8 cellular contexts compared by ENCODE assay signal in the genomic region with DNA sequence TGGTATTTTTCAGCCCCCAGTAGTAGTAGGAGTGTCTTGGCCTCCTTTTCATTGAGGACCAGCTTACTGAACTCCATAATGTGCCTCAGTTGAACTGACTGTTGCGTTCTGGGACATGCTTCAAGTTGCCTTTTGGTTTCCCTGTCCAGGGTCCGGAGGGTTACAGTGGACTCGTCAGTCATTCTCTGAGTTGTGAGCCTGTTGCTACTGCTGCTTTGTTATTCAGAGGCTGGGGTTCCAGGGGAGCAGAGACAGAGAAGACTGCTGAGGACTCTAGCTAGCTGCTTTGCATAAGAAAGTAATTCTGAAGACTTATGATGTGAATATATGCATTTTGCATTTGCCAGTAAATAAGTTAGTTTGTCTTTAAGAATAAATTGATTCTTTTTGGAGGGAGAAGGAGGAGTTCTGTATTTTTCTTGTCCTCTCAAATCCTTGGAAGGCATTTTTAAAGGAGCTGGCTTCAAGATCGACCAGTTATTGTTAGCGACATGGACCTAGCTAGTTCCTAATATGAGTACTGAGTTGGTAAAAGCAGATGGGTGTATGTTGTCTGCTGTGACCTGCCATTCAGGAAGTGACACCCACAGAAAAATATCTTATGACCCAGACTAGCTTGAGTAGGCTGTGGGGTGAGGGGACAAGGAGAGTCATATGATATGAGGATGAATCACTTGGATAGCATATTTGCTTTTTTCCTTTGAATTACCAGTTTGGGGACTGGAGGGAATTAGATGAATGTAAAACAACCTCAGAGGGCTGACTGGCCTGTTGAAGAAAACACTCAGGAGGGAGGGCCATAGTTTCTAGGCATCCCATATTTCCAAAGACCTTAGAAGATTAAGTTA. TPM values are rescaled to one million over a fixed set of nuclear protein-coding genes. Genes with fewer than 3 reads are reported as not detected.
DNase-seq lines count a peak whose midpoint lies in the region; ATAC-seq and TF ChIP-seq lines count a peak whose summit lies in the region.

No MANE protein-coding gene starts in this region.

- no peaks in the 10 kb centered on the region for H3K27me3 Mint-ChIP-seq in activated CD8-positive, alpha-beta T cell treated with anti-CD3 and anti-CD28 coated beads for 36 hours
- no peaks in the 10 kb centered on the region for H3K27me3 Mint-ChIP-seq in osteocyte (ENCODE audit: unreplicated experiment)

- H4K20me1 ChIP-seq in fibroblast of lung (ENCODE audit: control insufficient read depth, extremely low read depth, insufficient read depth, low read length), result no peaks in the 10 kb centered on the region

- peak; percentile 65 for ATAC-seq in GM21423 (IDR thresholded peaks at IDR 0.05; ENCODE audit: unreplicated experiment)
- ATAC-seq in activated CD8-positive, alpha-beta T cell treated with anti-CD3 and anti-CD28 coated beads for 36 hours, result peak; percentile 99

- H3K79me2 ChIP-seq in fibroblast of lung (ENCODE audit: control insufficient read depth, insufficient read depth, low read length), result peaks cover 45% of the 10 kb centered on the region

- no peaks in the 10 kb centered on the region for H3K9me3 ChIP-seq in fibroblast of lung (ENCODE audit: control insufficient read depth, insufficient read depth, low read depth, low read length)

- no peak overlapping the region for H3K9ac ChIP-seq in fibroblast of lung (ENCODE audit: insufficient read depth, low read length)

- DNase-seq in Caki2 (ENCODE audit: low read depth), result peak; percentile 76
- DNase-seq in HUDEP-2 (lab: John Stamatoyannopoulos, UW; ENCODE audit: unreplicated experiment in 76 of 76), result peak in 56 of 76 experiments; percentile 7 to 81 (median 53)
- peak; percentile 60 for DNase-seq in activated CD8-positive, alpha-beta T cell treated with anti-CD3 and anti-CD28 coated beads for 36 hours
- DNase-seq in fibroblast of lung (ENCODE audit: low read depth in 2 of 2), result peak; percentile 83 to 95
- DNase-seq in osteocyte (ENCODE audit: extremely low spot score, unreplicated experiment), result no peak
- DNase-seq in COLO668 (lab: John Stamatoyannopoulos, UW; ENCODE audit: unreplicated experiment), result no peak
- no peak for DNase-seq in NCI-H2171 treated with DMSO at 0.1 percent for 48 hours (lab: John Stamatoyannopoulos, UW)

- no peaks in the 10 kb centered on the region for H3K27me3 ChIP-seq in fibroblast of lung (ENCODE audit: control insufficient read depth, insufficient read depth, low read length)

- CTCF ChIA-PET in activated CD8-positive, alpha-beta T cell treated with anti-CD3 and anti-CD28 coated beads for 36 hours (lab: Charles Lee), result interaction anchor here (1.0 to 1.9 kb wide), 6 partner anchors 28 to 95 kb away, joined by 3 to 8 read pairs (median 6); partner anchors contain the start of gene AVPI1

- no peak for TF ChIP-seq CTCF in activated CD8-positive, alpha-beta T cell treated with anti-CD3 and anti-CD28 coated beads for 36 hours (IDR thresholded peaks at IDR 0.05)
- TF ChIP-seq CTCF in fibroblast of lung (conservative IDR thresholded peaks at IDR 0.05 in 1 of 2, IDR thresholded peaks at IDR 0.05 in 1 of 2; ENCODE audit: low read depth in 1 of 2, low read length in 2 of 2), result no peak
- no peak for TF ChIP-seq CTCF in osteocyte (IDR thresholded peaks at IDR 0.05)

- no peak overlapping the region for H2AFZ ChIP-seq in fibroblast of lung (ENCODE audit: low read length)

- H3K36me3 Mint-ChIP-seq in activated CD8-positive, alpha-beta T cell treated with anti-CD3 and anti-CD28 coated beads for 36 hours (ENCODE audit: low read depth), result peaks cover 16% of the 10 kb centered on the region
- peaks cover 19% of the 10 kb centered on the region for H3K36me3 Mint-ChIP-seq in osteocyte (ENCODE audit: unreplicated experiment)

- peaks cover 14% of the 10 kb centered on the region for H3K36me3 ChIP-seq in fibroblast of lung (ENCODE audit: control insufficient read depth, insufficient read depth, low read length)

- peaks cover 19% of the 10 kb centered on the region for H3K4me1 Mint-ChIP-seq in activated CD8-positive, alpha-beta T cell treated with anti-CD3 and anti-CD28 coated beads for 36 hours (ENCODE audit: low read depth)
- peaks cover 25% of the 10 kb centered on the region for H3K4me1 Mint-ChIP-seq in osteocyte (ENCODE audit: unreplicated experiment)

- POLR2A ChIA-PET in activated CD8-positive, alpha-beta T cell treated with anti-CD3 and anti-CD28 coated beads for 36 hours (lab: Charles Lee), result no interaction called here

- H3K4me2 ChIP-seq in fibroblast of lung (ENCODE audit: extremely low read depth, insufficient read depth, low read length), result peak overlapping the region; percentile 46

- intact Hi-C loops in activated CD8-positive, alpha-beta T cell treated with anti-CD3 and anti-CD28 coated beads for 36 hours (cut with micrococcal nuclease), result no loop called here

- H3K27ac Mint-ChIP-seq in activated CD8-positive, alpha-beta T cell treated with anti-CD3 and anti-CD28 coated beads for 36 hours, result peak overlapping the region; percentile 73
- H3K27ac Mint-ChIP-seq in osteocyte (ENCODE audit: unreplicated experiment), result peak overlapping the region; percentile 82

- H3K9me3 Mint-ChIP-seq in activated CD8-positive, alpha-beta T cell treated with anti-CD3 and anti-CD28 coated beads for 36 hours, result no peaks in the 10 kb centered on the region
- H3K9me3 Mint-ChIP-seq in osteocyte (ENCODE audit: unreplicated experiment), result no peaks in the 10 kb centered on the region

- H3K4me3 ChIP-seq in fibroblast of lung (replicated peaks in 1 of 4; ENCODE audit: control extremely low read depth in 1 of 4, insufficient read depth in 1 of 4, low read depth in 3 of 4, low read length in 4 of 4), result peak overlapping the region in 1 of 4 experiments; percentile 6

- in situ Hi-C loops in Caki2 (cut with HindIII; ENCODE audit: low pct_unique_long_range_greater_than_20kb, low sequenced_read_pairs), result no loop called here

- H3K27ac ChIP-seq in fibroblast of lung (ENCODE audit: insufficient read depth, low read length), result peak overlapping the region; percentile 42

- peaks cover 14% of the 10 kb centered on the region for H3K4me1 ChIP-seq in fibroblast of lung (ENCODE audit: control insufficient read depth, extremely low read depth, insufficient read depth, low read length)

- H3K4me3 Mint-ChIP-seq in activated CD8-positive, alpha-beta T cell treated with anti-CD3 and anti-CD28 coated beads for 36 hours, result no peak overlapping the region
- peak overlapping the region; percentile 7 for H3K4me3 Mint-ChIP-seq in osteocyte (ENCODE audit: unreplicated experiment)

RNA-seq across cellular contexts. Expression of gene PI4K2A, which starts 8.3 kb away (rescaled TPM):
- 12.7 and 13.6 TPM in 2 replicates for total RNA-seq in Caki2 (2014; rRNA removed; shearing (Covaris generic); ENCODE audit: low replicate concordance)
- total RNA-seq in activated CD8-positive, alpha-beta T cell treated with anti-CD3 and anti-CD28 coated beads for 36 hours, result 1 to 10 TPM; 8.4 to 8.5 TPM
- total RNA-seq in fibroblast of lung (16.4 and 26.6 TPM in 2 replicates), osteocyte (22.0 and 22.1 TPM in 2 replicates)
- 30.7 and 47.2 TPM in 2 replicates for polyA plus RNA-seq in fibroblast of lung
- 22.7 and 35.4 TPM in 2 replicates for polyA plus RNA-seq in fibroblast of lung (2012)
- 33.3 and 51.5 TPM in 2 replicates for polyA minus RNA-seq in fibroblast of lung (ENCODE audit: low replicate concordance)

RNA-seq across cellular contexts. Expression of gene MORN4, which starts 15.5 kb away (rescaled TPM):
- 8.2 and 10.5 TPM in 2 replicates for total RNA-seq in Caki2 (2014; rRNA removed; shearing (Covaris generic); ENCODE audit: low replicate concordance)
- total RNA-seq in activated CD8-positive, alpha-beta T cell treated with anti-CD3 and anti-CD28 coated beads for 36 hours, result 1 to 10 TPM; 3.2 to 3.9 TPM
- total RNA-seq in fibroblast of lung, result 6.4 and 13.4 TPM in 2 replicates
- 11.0 and 13.2 TPM in 2 replicates for polyA plus RNA-seq in fibroblast of lung
- polyA plus RNA-seq in fibroblast of lung (2012), result 11.6 and 12.1 TPM in 2 replicates
- 2.2 and 3.7 TPM in 2 replicates for polyA minus RNA-seq in fibroblast of lung (ENCODE audit: low replicate concordance)
- 13.1 and 13.3 TPM in 2 replicates for total RNA-seq in osteocyte

RNA-seq across cellular contexts. Expression of gene AVPI1, which starts 38.3 kb away (rescaled TPM):
- total RNA-seq in Caki2 (2014; rRNA removed; shearing (Covaris generic); ENCODE audit: low replicate concordance), result 44.0 and 46.1 TPM in 2 replicates
- 1 to 10 TPM; 2.5 to 3.0 TPM for total RNA-seq in activated CD8-positive, alpha-beta T cell treated with anti-CD3 and anti-CD28 coated beads for 36 hours
- 31.8 and 77.5 TPM in 2 replicates for total RNA-seq in fibroblast of lung
- polyA plus RNA-seq in fibroblast of lung, result 14.3 and 14.9 TPM in 2 replicates
- 25.4 and 27.1 TPM in 2 replicates for polyA plus RNA-seq in fibroblast of lung (2012)
- 21.2 and 26.7 TPM in 2 replicates for polyA minus RNA-seq in fibroblast of lung (ENCODE audit: low replicate concordance)
- 4.5 and 5.7 TPM in 2 replicates for total RNA-seq in osteocyte

RNA-seq across cellular contexts. Expression of gene C10orf62, which starts 59.3 kb away (rescaled TPM):
- total RNA-seq in Caki2 (2014; rRNA removed; shearing (Covaris generic); ENCODE audit: low replicate concordance), result 0.41 TPM in 1 of 2 replicates, not detected in the other
- total RNA-seq in activated CD8-positive, alpha-beta T cell treated with anti-CD3 and anti-CD28 coated beads for 36 hours, result not detected
- not detected in 2 replicates for total RNA-seq in fibroblast of lung
- not detected in 2 replicates for polyA plus RNA-seq in fibroblast of lung
- polyA plus RNA-seq in fibroblast of lung (2012), result not detected in 2 replicates
- polyA minus RNA-seq in fibroblast of lung (ENCODE audit: low replicate concordance), result not detected in 2 replicates
- not detected in 2 replicates for total RNA-seq in osteocyte

Comparison
In these comparisons a context has a peak if more than half of its experiments do, and no peak if none do; other contexts are left out.
1. DNase-seq: peak in Caki2 (single experiment), HUDEP-2 (56 of 76), activated CD8-positive, alpha-beta T cell treated with anti-CD3 and anti-CD28 coated beads for 36 hours (single experiment) and fibroblast of lung (2 of 2); none in osteocyte (single experiment), COLO668 (single experiment) and NCI-H2171 treated with DMSO at 0.1 percent for 48 hours (single experiment).